28 cellular contexts compared by ENCODE assay signal in the genomic region with DNA sequence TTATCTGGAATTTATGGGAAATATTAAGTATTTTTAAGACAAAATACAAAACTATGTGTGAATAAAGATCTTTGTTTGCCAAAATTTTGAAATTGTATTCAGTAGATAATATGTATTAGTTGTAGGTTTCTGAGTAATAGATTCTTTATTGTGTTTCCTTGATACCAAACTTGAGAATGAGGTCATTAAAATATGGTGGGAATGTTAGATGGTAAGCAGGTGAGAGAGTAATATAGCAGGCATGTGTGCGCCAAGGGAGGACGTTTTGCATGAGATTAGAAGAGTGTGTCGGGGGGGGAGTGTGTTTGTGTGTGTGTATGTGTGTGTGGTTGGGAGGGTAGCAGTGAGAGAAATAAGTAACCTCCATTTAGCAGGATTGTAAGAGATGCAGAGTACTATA.
"Had no signal": no experiment of that assay in that cellular context is flagged by ENCODE, and none has a peak within 500 bp of the region (broad histone marks: within the 10 kb centered on the region; RNA-seq: fewer than 3 reads in every experiment).

No MANE protein-coding gene starts in this region.

- H3K27ac Mint-ChIP-seq: dendritic cell treated with granulocyte-macrophage colony-stimulating factor and Interleukin-4, amounts not matched to agents 40 ng/mL and 50 ng/mL, for 4 days; effector memory CD8-positive, alpha-beta T cell; endodermal cell had no signal

- FAIRE-seq: colon, endometrium, endothelial cell of umbilical vein, frontal cortex had no signal

- H3K4me1 ChIP-seq: colonic mucosa, esophagus muscularis mucosa, esophagus squamous epithelium, foreskin keratinocyte, gastroesophageal sphincter, heart left ventricle, heart right ventricle had no signal

- H3K9me3 Mint-ChIP-seq: dendritic cell treated with granulocyte-macrophage colony-stimulating factor and Interleukin-4, amounts not matched to agents 40 ng/mL and 50 ng/mL, for 4 days; endodermal cell had no signal

- H3K27me3 Mint-ChIP-seq: dendritic cell treated with granulocyte-macrophage colony-stimulating factor and Interleukin-4, amounts not matched to agents 40 ng/mL and 50 ng/mL, for 4 days; effector memory CD8-positive, alpha-beta T cell had no signal

- H3K27me3 ChIP-seq: colonic mucosa, dorsolateral prefrontal cortex, esophagus muscularis mucosa, esophagus squamous epithelium, gastrocnemius medialis, gastroesophageal sphincter, heart left ventricle, heart right ventricle had no signal

- DNase-seq: colonic mucosa; cortex of kidney; dermis blood vessel endothelial cell; dorsolateral prefrontal cortex; effector CD4-positive, alpha-beta T cell; effector CD8-positive, alpha-beta T cell; effector memory CD4-positive, alpha-beta T cell; effector memory CD8-positive, alpha-beta T cell; endodermal cell; erythroblast; esophagus squamous epithelium; foreskin fibroblast; foreskin keratinocyte; foreskin melanocyte; glutamatergic neuron; heart left ventricle; heart right ventricle had no signal

- H3K4me3 Mint-ChIP-seq: dendritic cell treated with granulocyte-macrophage colony-stimulating factor and Interleukin-4, amounts not matched to agents 40 ng/mL and 50 ng/mL, for 4 days; effector memory CD8-positive, alpha-beta T cell; endodermal cell had no signal

- H3K36me3 ChIP-seq: colonic mucosa, esophagus muscularis mucosa, esophagus squamous epithelium, gastrocnemius medialis, gastroesophageal sphincter, heart left ventricle, heart right ventricle had no signal

- ATAC-seq: effector memory CD8-positive, alpha-beta T cell; esophagus mucosa; foreskin keratinocyte; gastroesophageal sphincter; heart left ventricle; heart right ventricle had no signal

- H3K9me3 ChIP-seq: colonic mucosa, esophagus muscularis mucosa, esophagus squamous epithelium, gastrocnemius medialis, gastroesophageal sphincter, heart left ventricle, heart right ventricle had no signal

- H3K4me3 ChIP-seq: colonic mucosa, coronary artery, dorsolateral prefrontal cortex, esophagus muscularis mucosa, esophagus squamous epithelium, gastrocnemius medialis, gastroesophageal sphincter, heart left ventricle, heart right ventricle had no signal

- H3K27ac ChIP-seq: colonic mucosa, coronary artery, dorsolateral prefrontal cortex, epithelial cell of prostate, esophagus muscularis mucosa, esophagus squamous epithelium, foreskin keratinocyte, gastrocnemius medialis, gastroesophageal sphincter, heart left ventricle, heart right ventricle had no signal
